Comparison of ENCODE assay signal across 1 cellular context in genomic region chr6:143842902-143843688, GRCh38.
A peak's percentile ranks its signal among the peaks of the same experiment; 100 is the strongest.
TF ChIP-seq lines count a peak whose summit lies in the region.

A gene with protein sequence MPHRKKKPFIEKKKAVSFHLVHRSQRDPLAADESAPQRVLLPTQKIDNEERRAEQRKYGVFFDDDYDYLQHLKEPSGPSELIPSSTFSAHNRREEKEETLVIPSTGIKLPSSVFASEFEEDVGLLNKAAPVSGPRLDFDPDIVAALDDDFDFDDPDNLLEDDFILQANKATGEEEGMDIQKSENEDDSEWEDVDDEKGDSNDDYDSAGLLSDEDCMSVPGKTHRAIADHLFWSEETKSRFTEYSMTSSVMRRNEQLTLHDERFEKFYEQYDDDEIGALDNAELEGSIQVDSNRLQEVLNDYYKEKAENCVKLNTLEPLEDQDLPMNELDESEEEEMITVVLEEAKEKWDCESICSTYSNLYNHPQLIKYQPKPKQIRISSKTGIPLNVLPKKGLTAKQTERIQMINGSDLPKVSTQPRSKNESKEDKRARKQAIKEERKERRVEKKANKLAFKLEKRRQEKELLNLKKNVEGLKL (plus strand): TSS chr6:143843338. CDS start chr6:143843478, 140 bp downstream.

TF ChIP-seq in HepG2, 621 proteins besides CTCF, POLR2A, EP300 and RAD21 (continued from another document and continues in another):
- TF ChIP-seq, protein P1, sequence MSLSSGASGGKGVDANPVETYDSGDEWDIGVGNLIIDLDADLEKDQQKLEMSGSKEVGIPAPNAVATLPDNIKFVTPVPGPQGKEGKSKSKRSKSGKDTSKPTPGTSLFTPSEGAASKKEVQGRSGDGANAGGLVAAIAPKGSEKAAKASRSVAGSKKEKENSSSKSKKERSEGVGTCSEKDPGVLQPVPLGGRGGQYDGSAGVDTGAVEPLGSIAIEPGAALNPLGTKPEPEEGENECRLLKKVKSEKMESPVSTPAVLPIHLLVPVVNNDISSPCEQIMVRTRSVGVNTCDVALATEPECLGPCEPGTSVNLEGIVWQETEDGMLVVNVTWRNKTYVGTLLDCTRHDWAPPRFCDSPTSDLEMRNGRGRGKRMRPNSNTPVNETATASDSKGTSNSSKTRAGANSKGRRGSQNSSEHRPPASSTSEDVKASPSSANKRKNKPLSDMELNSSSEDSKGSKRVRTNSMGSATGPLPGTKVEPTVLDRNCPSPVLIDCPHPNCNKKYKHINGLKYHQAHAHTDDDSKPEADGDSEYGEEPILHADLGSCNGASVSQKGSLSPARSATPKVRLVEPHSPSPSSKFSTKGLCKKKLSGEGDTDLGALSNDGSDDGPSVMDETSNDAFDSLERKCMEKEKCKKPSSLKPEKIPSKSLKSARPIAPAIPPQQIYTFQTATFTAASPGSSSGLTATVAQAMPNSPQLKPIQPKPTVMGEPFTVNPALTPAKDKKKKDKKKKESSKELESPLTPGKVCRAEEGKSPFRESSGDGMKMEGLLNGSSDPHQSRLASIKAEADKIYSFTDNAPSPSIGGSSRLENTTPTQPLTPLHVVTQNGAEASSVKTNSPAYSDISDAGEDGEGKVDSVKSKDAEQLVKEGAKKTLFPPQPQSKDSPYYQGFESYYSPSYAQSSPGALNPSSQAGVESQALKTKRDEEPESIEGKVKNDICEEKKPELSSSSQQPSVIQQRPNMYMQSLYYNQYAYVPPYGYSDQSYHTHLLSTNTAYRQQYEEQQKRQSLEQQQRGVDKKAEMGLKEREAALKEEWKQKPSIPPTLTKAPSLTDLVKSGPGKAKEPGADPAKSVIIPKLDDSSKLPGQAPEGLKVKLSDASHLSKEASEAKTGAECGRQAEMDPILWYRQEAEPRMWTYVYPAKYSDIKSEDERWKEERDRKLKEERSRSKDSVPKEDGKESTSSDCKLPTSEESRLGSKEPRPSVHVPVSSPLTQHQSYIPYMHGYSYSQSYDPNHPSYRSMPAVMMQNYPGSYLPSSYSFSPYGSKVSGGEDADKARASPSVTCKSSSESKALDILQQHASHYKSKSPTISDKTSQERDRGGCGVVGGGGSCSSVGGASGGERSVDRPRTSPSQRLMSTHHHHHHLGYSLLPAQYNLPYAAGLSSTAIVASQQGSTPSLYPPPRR (CRISPR knock-in tag; IDR thresholded peaks at IDR 0.05; ENCODE audit: borderline replicate concordance), result peak; percentile 92
- TF ChIP-seq ZNF746 (CRISPR knock-in tag; IDR thresholded peaks at IDR 0.05) (peak; percentile 92), ZNF639 (CRISPR knock-in tag; conservative IDR thresholded peaks at IDR 0.05) (peak; percentile 93), RFX3 (CRISPR knock-in tag; IDR thresholded peaks at IDR 0.05) (peak; percentile 92), CREM (IDR thresholded peaks at IDR 0.05) (peak; percentile 96), CREM (CRISPR knock-in tag; IDR thresholded peaks at IDR 0.05) (peak; percentile 52; the same call in 1 of the 2 replicates), PHB2 (IDR thresholded peaks at IDR 0.05; ENCODE audit: partially characterized antibody) (no peak), KLF13 (CRISPR knock-in tag; IDR thresholded peaks at IDR 0.05) (peak; percentile 76; the same call in 1 of the 2 replicates), GPN1 (CRISPR knock-in tag; IDR thresholded peaks at IDR 0.05; ENCODE audit: borderline replicate concordance) (no peak), ZNF431 (CRISPR knock-in tag; IDR thresholded peaks at IDR 0.05; ENCODE audit: borderline replicate concordance, low read depth) (no peak; the same call in 1 of the 2 replicates), EHMT2 (IDR thresholded peaks at IDR 0.05; ENCODE audit: borderline replicate concordance, low read depth, low read length) (no peak; the same call in 1 of the 2 replicates), SAP130 (CRISPR knock-in tag; IDR thresholded peaks at IDR 0.05; ENCODE audit: low read depth) (peak; percentile 100), MAZ (IDR thresholded peaks at IDR 0.05; ENCODE audit: borderline replicate concordance, low read depth, low read length) (peak; percentile 55), MAZ (CRISPR knock-in tag; IDR thresholded peaks at IDR 0.05; ENCODE audit: low read depth) (peak; percentile 95), CENPX (CRISPR knock-in tag; IDR thresholded peaks at IDR 0.05) (no peak), FOSL2 (CRISPR knock-in tag; IDR thresholded peaks at IDR 0.05) (peak; percentile 73), NCOA5 (CRISPR knock-in tag; IDR thresholded peaks at IDR 0.05) (0 out of 2 replicates have a peak, but pooled peaks have one; percentile 16), ARNT2 (CRISPR knock-in tag; IDR thresholded peaks at IDR 0.05; ENCODE audit: low read depth) (peak; percentile 100), SOX5 (CRISPR knock-in tag; IDR thresholded peaks at IDR 0.05; ENCODE audit: borderline replicate concordance) (peak; percentile 80), YEATS2 (CRISPR knock-in tag; IDR thresholded peaks at IDR 0.05; ENCODE audit: borderline replicate concordance) (peak; percentile 99), ZNF253 (CRISPR knock-in tag; IDR thresholded peaks at IDR 0.05; ENCODE audit: borderline replicate concordance) (peak; percentile 99), ZNF737 (CRISPR knock-in tag; IDR thresholded peaks at IDR 0.05; ENCODE audit: borderline replicate concordance) (peak; percentile 96; the same call in 1 of the 2 replicates), FOXP4 (CRISPR knock-in tag; IDR thresholded peaks at IDR 0.05) (no peak; the same call in 1 of the 2 replicates), SMAD9 (CRISPR knock-in tag; IDR thresholded peaks at IDR 0.05) (peak; percentile 66), SALL1 (CRISPR knock-in tag; IDR thresholded peaks at IDR 0.05) (peak; percentile 99), TOPORS (CRISPR knock-in tag; IDR thresholded peaks at IDR 0.05) (peak; percentile 94; the same call in 1 of the 2 replicates), FLYWCH1 (CRISPR knock-in tag; IDR thresholded peaks at IDR 0.05) (peak; percentile 89; the same call in 1 of the 2 replicates), ZNF768 (CRISPR knock-in tag; IDR thresholded peaks at IDR 0.05) (peak; percentile 88; the same call in 1 of the 2 replicates), ZFP90 (CRISPR knock-in tag; IDR thresholded peaks at IDR 0.05; ENCODE audit: borderline replicate concordance) (peak; percentile 99; the same call in 1 of the 2 replicates), SIX1 (CRISPR knock-in tag; IDR thresholded peaks at IDR 0.05; ENCODE audit: borderline replicate concordance) (peak; percentile 18), NCOA2 (CRISPR knock-in tag; IDR thresholded peaks at IDR 0.05) (peak; percentile 82), ATAD3A (CRISPR knock-in tag; IDR thresholded peaks at IDR 0.05) (peak; percentile 88), NFIC (IDR thresholded peaks at IDR 0.05; ENCODE audit: low read length) (peak; percentile 78), ZNF660 (CRISPR knock-in tag; IDR thresholded peaks at IDR 0.05; ENCODE audit: borderline replicate concordance, low read depth) (peak; percentile 90), KAT2B (IDR thresholded peaks at IDR 0.05; ENCODE audit: borderline replicate concordance, low read depth, low read length) (no peak), SNAPC2 (CRISPR knock-in tag; IDR thresholded peaks at IDR 0.05) (peak; percentile 88), ZNF614 (CRISPR knock-in tag; IDR thresholded peaks at IDR 0.05; ENCODE audit: borderline replicate concordance) (peak; percentile 81; the same call in 1 of the 2 replicates), POLR2AphosphoS2 (IDR thresholded peaks at IDR 0.05; ENCODE audit: low read depth, low read length) (peak; percentile 59; the same call in 1 of the 2 replicates)
- TF ChIP-seq, protein P2, sequence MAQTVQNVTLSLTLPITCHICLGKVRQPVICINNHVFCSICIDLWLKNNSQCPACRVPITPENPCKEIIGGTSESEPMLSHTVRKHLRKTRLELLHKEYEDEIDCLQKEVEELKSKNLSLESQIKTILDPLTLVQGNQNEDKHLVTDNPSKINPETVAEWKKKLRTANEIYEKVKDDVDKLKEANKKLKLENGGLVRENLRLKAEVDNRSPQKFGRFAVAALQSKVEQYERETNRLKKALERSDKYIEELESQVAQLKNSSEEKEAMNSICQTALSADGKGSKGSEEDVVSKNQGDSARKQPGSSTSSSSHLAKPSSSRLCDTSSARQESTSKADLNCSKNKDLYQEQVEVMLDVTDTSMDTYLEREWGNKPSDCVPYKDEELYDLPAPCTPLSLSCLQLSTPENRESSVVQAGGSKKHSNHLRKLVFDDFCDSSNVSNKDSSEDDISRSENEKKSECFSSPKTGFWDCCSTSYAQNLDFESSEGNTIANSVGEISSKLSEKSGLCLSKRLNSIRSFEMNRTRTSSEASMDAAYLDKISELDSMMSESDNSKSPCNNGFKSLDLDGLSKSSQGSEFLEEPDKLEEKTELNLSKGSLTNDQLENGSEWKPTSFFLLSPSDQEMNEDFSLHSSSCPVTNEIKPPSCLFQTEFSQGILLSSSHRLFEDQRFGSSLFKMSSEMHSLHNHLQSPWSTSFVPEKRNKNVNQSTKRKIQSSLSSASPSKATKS (CRISPR knock-in tag; IDR thresholded peaks at IDR 0.05), result peak; percentile 99
- TF ChIP-seq, protein P3, sequence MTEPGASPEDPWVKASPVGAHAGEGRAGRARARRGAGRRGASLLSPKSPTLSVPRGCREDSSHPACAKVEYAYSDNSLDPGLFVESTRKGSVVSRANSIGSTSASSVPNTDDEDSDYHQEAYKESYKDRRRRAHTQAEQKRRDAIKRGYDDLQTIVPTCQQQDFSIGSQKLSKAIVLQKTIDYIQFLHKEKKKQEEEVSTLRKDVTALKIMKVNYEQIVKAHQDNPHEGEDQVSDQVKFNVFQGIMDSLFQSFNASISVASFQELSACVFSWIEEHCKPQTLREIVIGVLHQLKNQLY (CRISPR knock-in tag; IDR thresholded peaks at IDR 0.05), result peak; percentile 73
- TF ChIP-seq, protein P4, sequence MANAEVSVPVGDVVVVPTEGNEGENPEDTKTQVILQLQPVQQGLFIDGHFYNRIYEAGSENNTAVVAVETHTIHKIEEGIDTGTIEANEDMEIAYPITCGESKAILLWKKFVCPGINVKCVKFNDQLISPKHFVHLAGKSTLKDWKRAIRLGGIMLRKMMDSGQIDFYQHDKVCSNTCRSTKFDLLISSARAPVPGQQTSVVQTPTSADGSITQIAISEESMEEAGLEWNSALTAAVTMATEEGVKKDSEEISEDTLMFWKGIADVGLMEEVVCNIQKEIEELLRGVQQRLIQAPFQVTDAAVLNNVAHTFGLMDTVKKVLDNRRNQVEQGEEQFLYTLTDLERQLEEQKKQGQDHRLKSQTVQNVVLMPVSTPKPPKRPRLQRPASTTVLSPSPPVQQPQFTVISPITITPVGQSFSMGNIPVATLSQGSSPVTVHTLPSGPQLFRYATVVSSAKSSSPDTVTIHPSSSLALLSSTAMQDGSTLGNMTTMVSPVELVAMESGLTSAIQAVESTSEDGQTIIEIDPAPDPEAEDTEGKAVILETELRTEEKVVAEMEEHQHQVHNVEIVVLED (CRISPR knock-in tag; IDR thresholded peaks at IDR 0.05; ENCODE audit: borderline replicate concordance), result peak; percentile 93
- TF ChIP-seq, protein P5, sequence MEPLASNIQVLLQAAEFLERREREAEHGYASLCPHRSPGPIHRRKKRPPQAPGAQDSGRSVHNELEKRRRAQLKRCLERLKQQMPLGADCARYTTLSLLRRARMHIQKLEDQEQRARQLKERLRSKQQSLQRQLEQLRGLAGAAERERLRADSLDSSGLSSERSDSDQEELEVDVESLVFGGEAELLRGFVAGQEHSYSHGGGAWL (CRISPR knock-in tag; IDR thresholded peaks at IDR 0.05), result peak; percentile 100
- TF ChIP-seq, protein P6, sequence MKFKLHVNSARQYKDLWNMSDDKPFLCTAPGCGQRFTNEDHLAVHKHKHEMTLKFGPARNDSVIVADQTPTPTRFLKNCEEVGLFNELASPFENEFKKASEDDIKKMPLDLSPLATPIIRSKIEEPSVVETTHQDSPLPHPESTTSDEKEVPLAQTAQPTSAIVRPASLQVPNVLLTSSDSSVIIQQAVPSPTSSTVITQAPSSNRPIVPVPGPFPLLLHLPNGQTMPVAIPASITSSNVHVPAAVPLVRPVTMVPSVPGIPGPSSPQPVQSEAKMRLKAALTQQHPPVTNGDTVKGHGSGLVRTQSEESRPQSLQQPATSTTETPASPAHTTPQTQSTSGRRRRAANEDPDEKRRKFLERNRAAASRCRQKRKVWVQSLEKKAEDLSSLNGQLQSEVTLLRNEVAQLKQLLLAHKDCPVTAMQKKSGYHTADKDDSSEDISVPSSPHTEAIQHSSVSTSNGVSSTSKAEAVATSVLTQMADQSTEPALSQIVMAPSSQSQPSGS (CRISPR knock-in tag; IDR thresholded peaks at IDR 0.05), result peak; percentile 99
- TF ChIP-seq, protein P7, sequence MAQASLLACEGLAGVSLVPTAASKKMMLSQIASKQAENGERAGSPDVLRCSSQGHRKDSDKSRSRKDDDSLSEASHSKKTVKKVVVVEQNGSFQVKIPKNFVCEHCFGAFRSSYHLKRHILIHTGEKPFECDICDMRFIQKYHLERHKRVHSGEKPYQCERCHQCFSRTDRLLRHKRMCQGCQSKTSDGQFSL (CRISPR knock-in tag; IDR thresholded peaks at IDR 0.05), result peak; percentile 96
- TF ChIP-seq, protein P8, sequence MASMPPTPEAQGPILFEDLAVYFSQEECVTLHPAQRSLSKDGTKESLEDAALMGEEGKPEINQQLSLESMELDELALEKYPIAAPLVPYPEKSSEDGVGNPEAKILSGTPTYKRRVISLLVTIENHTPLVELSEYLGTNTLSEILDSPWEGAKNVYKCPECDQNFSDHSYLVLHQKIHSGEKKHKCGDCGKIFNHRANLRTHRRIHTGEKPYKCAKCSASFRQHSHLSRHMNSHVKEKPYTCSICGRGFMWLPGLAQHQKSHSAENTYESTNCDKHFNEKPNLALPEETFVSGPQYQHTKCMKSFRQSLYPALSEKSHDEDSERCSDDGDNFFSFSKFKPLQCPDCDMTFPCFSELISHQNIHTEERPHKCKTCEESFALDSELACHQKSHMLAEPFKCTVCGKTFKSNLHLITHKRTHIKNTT (CRISPR knock-in tag; IDR thresholded peaks at IDR 0.05), result peak; percentile 5; the same call in 1 of the 2 replicates
